ENCODE assay signal across 30 cellular contexts in genomic region chr2:16061406-16062217, GRCh38.
"Had no signal": no experiment of that assay in that cellular context is flagged by ENCODE, and none has a peak within 500 bp of the region (broad histone marks: within the 10 kb centered on the region; RNA-seq: fewer than 3 reads in every experiment).

No MANE protein-coding gene starts in this region.

- H3K4me1 ChIP-seq: ascending aorta had no signal

- H3K27ac ChIP-seq: ascending aorta, cardiac muscle cell, VCaP had no signal

- H3K27me3 ChIP-seq: ascending aorta, cardiac muscle cell had no signal

- ATAC-seq: activated CD4-positive, alpha-beta T cell treated with anti-CD3 and anti-CD28 coated beads for 36 hours; activated CD4-positive, CD25-positive, alpha-beta regulatory T cell treated with anti-CD3 and anti-CD28 coated beads, Interleukin-2, amount 50 U/mL, for 24 hours; activated CD8-positive, alpha-beta memory T cell treated with anti-CD3 and anti-CD28 coated beads, Interleukin-2, amount 10 ng/mL, durations not matched to agents 7 days and 5 days; activated CD8-positive, alpha-beta T cell treated with anti-CD3 and anti-CD28 coated beads, Interleukin-2, amount 10 ng/mL, durations not matched to agents 7 days and 5 days; activated naive CD8-positive, alpha-beta T cell treated with anti-CD3 and anti-CD28 coated beads, Interleukin-2, amount 50 U/mL, for 24 hours; WTC11 had no signal

- H3K36me3 ChIP-seq: ascending aorta, cardiac muscle cell had no signal

- DNase-seq: activated CD4-positive, alpha-beta memory T cell treated with anti-CD3 and anti-CD28 coated beads, Interleukin-2, amount 10 ng/mL, durations not matched to agents 7 days and 5 days; activated CD4-positive, alpha-beta T cell treated with anti-CD3 and anti-CD28 coated beads for 1 hour; activated CD4-positive, alpha-beta T cell treated with anti-CD3 and anti-CD28 coated beads for 36 hours; activated CD4-positive, alpha-beta T cell treated with anti-CD3 and anti-CD28 coated beads for 48 hours; activated CD4-positive, alpha-beta T cell treated with anti-CD3 and anti-CD28 coated beads, Interleukin-2, amount 10 ng/mL, durations not matched to agents 7 days and 5 days; activated CD4-positive, alpha-beta T cell treated with anti-CD3 and anti-CD28 coated beads, Interleukin-2, amount 50 U/mL, for 48 hours; activated CD4-positive, CD25-positive, alpha-beta regulatory T cell; activated CD8-positive, alpha-beta memory T cell treated with anti-CD3 and anti-CD28 coated beads for 24 hours; activated CD8-positive, alpha-beta memory T cell treated with anti-CD3 and anti-CD28 coated beads, Interleukin-2, amount 10 ng/mL, durations not matched to agents 7 days and 5 days; activated CD8-positive, alpha-beta memory T cell treated with anti-CD3 and anti-CD28 coated beads, Interleukin-2, amount 50 U/mL, for 48 hours; activated CD8-positive, alpha-beta T cell treated with anti-CD3 and anti-CD28 coated beads, Interleukin-2, amount 10 ng/mL, durations not matched to agents 7 days and 5 days; activated effector memory CD4-positive, alpha-beta T cell treated with Interleukin-2 at 50 U/mL for 16 hours; activated gamma-delta T cell; activated naive CD4-positive, alpha-beta T cell treated with anti-CD3 and anti-CD28 coated beads, Interleukin-2, amount 10 ng/mL, durations not matched to agents 7 days and 5 days; activated naive CD4-positive, alpha-beta T cell treated with Interleukin-2 at 50 U/mL for 16 hours; activated naive CD8-positive, alpha-beta T cell treated with anti-CD3 and anti-CD28 coated beads, Interleukin-2, amount 10 ng/mL, durations not matched to agents 7 days and 5 days; activated naive CD8-positive, alpha-beta T cell treated with anti-CD3 and anti-CD28 coated beads, Interleukin-2, amount 50 U/mL, for 24 hours; activated T-cell treated with anti-CD3 and anti-CD28 coated beads, Interleukin-2, amount 50 U/mL, for 24 hours; activated T-cell treated with anti-CD3 and anti-CD28 coated beads, Interleukin-2, amount 50 U/mL, for 48 hours; amygdala; anterior cingulate cortex; caudate nucleus; cerebellar nuclear complex; T-helper 2 cell; T-helper 9 cell had no signal

- H3K4me3 ChIP-seq: ascending aorta, cardiac muscle cell had no signal
